8 cellular contexts compared by ENCODE assay signal in the genomic region with DNA sequence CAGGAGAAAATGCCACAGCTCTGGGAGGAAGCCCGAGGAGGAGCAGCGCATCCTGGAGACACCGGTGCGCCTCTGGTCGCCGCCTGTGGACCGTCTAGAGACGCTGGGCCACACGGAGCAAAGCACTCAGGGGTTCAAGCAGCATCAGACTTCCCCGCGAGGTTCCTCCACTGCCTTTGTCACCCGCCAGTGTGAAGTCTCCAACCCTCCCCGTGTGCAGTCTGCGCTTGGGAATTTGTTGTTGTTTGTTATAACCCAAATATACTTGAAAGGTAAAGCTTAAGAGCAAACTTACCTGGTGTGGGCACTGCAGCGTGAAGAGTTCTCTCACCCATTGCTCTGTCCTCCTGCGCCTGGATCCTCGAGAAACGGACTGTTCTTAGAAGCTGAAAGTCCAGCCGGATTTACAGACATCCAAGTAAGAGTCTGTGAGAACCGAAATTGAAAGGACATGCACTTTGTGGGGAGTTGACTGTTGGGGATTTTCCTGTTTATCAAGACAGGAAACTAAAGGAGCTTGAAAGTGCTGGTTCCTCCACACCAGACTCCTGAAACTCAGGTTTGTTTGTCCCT. TPM values are rescaled to one million over a fixed set of nuclear protein-coding genes. Genes with fewer than 3 reads are reported as not detected.
A peak's percentile ranks its signal among the peaks of the same experiment; 100 is the strongest.
DNase-seq lines count a peak whose midpoint lies in the region; ATAC-seq and TF ChIP-seq lines count a peak whose summit lies in the region.

A gene with protein sequence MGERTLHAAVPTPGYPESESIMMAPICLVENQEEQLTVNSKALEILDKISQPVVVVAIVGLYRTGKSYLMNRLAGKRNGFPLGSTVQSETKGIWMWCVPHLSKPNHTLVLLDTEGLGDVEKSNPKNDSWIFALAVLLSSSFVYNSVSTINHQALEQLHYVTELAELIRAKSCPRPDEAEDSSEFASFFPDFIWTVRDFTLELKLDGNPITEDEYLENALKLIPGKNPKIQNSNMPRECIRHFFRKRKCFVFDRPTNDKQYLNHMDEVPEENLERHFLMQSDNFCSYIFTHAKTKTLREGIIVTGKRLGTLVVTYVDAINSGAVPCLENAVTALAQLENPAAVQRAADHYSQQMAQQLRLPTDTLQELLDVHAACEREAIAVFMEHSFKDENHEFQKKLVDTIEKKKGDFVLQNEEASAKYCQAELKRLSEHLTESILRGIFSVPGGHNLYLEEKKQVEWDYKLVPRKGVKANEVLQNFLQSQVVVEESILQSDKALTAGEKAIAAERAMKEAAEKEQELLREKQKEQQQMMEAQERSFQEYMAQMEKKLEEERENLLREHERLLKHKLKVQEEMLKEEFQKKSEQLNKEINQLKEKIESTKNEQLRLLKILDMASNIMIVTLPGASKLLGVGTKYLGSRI (minus strand): TSS at position 443 of the 573 bp plus-strand sequence. CDS start 108 bp downstream, at position 335.

- ATAC-seq in GM19468 (IDR thresholded peaks at IDR 0.05; ENCODE audit: extremely low read depth, unreplicated experiment): peak; percentile 20

- peaks cover 21 to 38% (median 28%) of the 10 kb centered on the region in 11 experiments for H3K27me3 ChIP-seq in BLaER1 treated with 17β-estradiol and CSF1 and Interleukin-3, amounts not matched to agents 10 nM and 100 nM
- H3K27me3 ChIP-seq in Loucy (ENCODE audit: insufficient read depth, low read length, poor library complexity, severe bottlenecking) (no peaks in the 10 kb centered on the region), ovary (no peaks in the 10 kb centered on the region), tibial artery (no peaks in the 10 kb centered on the region)

- peaks cover 9% of the 10 kb centered on the region for H3F3A ChIP-seq in Loucy (ENCODE audit: low read depth)

- H3K79me2 ChIP-seq in Loucy (ENCODE audit: insufficient read depth, low read length): 0 out of 2 replicates have a peak, but pooled peaks cover 6% of the 10 kb centered on the region

- H3K4me3 ChIP-seq in BLaER1 treated with 17β-estradiol and CSF1 and Interleukin-3, amounts not matched to agents 10 nM and 100 nM: peak within 1 kb of the TSS; percentile 50 to 72 (median 63)
- H3K4me3 ChIP-seq in Loucy (ENCODE audit: low read length, poor library complexity, severe bottlenecking) (peak within 1 kb of the TSS; percentile 93), ovary (peak within 1 kb of the TSS; percentile 42), tibial artery (peak within 1 kb of the TSS; percentile 50 to 53)

- peaks cover 15 to 43% (median 37%) of the 10 kb centered on the region in 10 experiments for H3K4me1 ChIP-seq in BLaER1 treated with 17β-estradiol and CSF1 and Interleukin-3, amounts not matched to agents 10 nM and 100 nM
- H3K4me1 ChIP-seq in Loucy (ENCODE audit: insufficient read depth, low read length, poor library complexity, severe bottlenecking) (peaks cover 70% of the 10 kb centered on the region), ovary (ENCODE audit: insufficient read depth) (peaks cover 7% of the 10 kb centered on the region), tibial artery (no peaks in the 10 kb centered on the region)

- H3K4me2 ChIP-seq in BLaER1 treated with 17β-estradiol and CSF1 and Interleukin-3, amounts not matched to agents 10 nM and 100 nM: peak within 1 kb of the TSS; percentile 72 to 96 (median 83)
- H3K4me2 ChIP-seq in Loucy (ENCODE audit: low read depth, low read length, poor library complexity, severe bottlenecking): peak within 1 kb of the TSS; percentile 99

- H3K9ac ChIP-seq in BLaER1 treated with 17β-estradiol and CSF1 and Interleukin-3, amounts not matched to agents 10 nM and 100 nM: peak within 1 kb of the TSS; percentile 49 to 73 (median 64); a peak in 20 of 22 replicates
- peak within 1 kb of the TSS; percentile 90 for H3K9ac ChIP-seq in Loucy (ENCODE audit: low read depth, low read length, poor library complexity, severe bottlenecking)

- DNase-seq in activated T-cell treated with anti-CD3 and anti-CD28 coated beads for 24 hours (ENCODE audit: low read depth): peak; percentile 33
- DNase-seq in fibroblast of gingiva (ENCODE audit: low read depth): peak; percentile 7
- DNase-seq in ovary: peak; percentile 49 to 63 (median 57)
- DNase-seq in tibial artery: peak in 1 of 2 donors; percentile 24
- DNase-seq in NCI-H526 treated with DMSO at 0.1 percent for 48 hours (lab: John Stamatoyannopoulos, UW): no peak

- H4K20me1 ChIP-seq in BLaER1 treated with 17β-estradiol and CSF1 and Interleukin-3, amounts not matched to agents 10 nM and 100 nM: no peaks in the 10 kb centered on the region
- H4K20me1 ChIP-seq in Loucy (ENCODE audit: insufficient read depth, low read length, poor library complexity, severe bottlenecking): no peaks in the 10 kb centered on the region

- peak within 1 kb of the TSS in 7 of 11 experiments; percentile 7 to 55 (median 49); a peak in 12 of 22 replicates for H3K27ac ChIP-seq in BLaER1 treated with 17β-estradiol and CSF1 and Interleukin-3, amounts not matched to agents 10 nM and 100 nM
- H3K27ac ChIP-seq in ovary (peak within 1 kb of the TSS; percentile 60 to 82), tibial artery (peak within 1 kb of the TSS; percentile 52 to 59)

- no peak for TF ChIP-seq EP300 in ovary (IDR thresholded peaks at IDR 0.05)

- H2AFZ ChIP-seq in Loucy (ENCODE audit: low read length): peak within 1 kb of the TSS; percentile 97

- peaks cover 0 to 9% (median 5%) of the 10 kb centered on the region in 11 experiments; a peak in 7 of 22 replicates for H3K9me3 ChIP-seq in BLaER1 treated with 17β-estradiol and CSF1 and Interleukin-3, amounts not matched to agents 10 nM and 100 nM (replicated peaks in 1 of 11)
- H3K9me3 ChIP-seq in Loucy (ENCODE audit: insufficient read depth, low read depth, low read length) (no peaks in the 10 kb centered on the region), ovary (no peaks in the 10 kb centered on the region), tibial artery (no peaks in the 10 kb centered on the region)

- no peaks in the 10 kb centered on the region for H3K9me2 ChIP-seq in Loucy (replicated peaks; ENCODE audit: low read depth, low read length)

- no peaks in the 10 kb centered on the region for H3K36me3 ChIP-seq in BLaER1 treated with 17β-estradiol and CSF1 and Interleukin-3, amounts not matched to agents 10 nM and 100 nM
- H3K36me3 ChIP-seq in Loucy (ENCODE audit: insufficient read depth, low read length) (no peaks in the 10 kb centered on the region), ovary (no peaks in the 10 kb centered on the region), tibial artery (no peaks in the 10 kb centered on the region)

- TF ChIP-seq CTCF in Loucy (conservative IDR thresholded peaks at IDR 0.05; ENCODE audit: low read length) (no peak), ovary (IDR thresholded peaks at IDR 0.05) (no peak), tibial artery (IDR thresholded peaks at IDR 0.05) (no peak)

- WGBS in ovary, 3 donors: 2 to 27% (median 12%) methylated on average over 20 of the region's 20 CpGs

- intact Hi-C loops in ovary (cut with DNase I): loop anchor here in 1 of 4 donors (10.0 kb wide), 1 partner anchor 76 kb away; a partner anchor contains a TSS
- intact Hi-C loops in tibial artery (cut with DNase I; ENCODE audit: low total_unique reads): no loop called here

- no peak for TF ChIP-seq POLR2A in ovary (IDR thresholded peaks at IDR 0.05)

RNA-seq across cellular contexts. Expression of the gene that starts here (rescaled TPM):
- 10 to 100 TPM in 2 of 7 donors, 1 to 10 TPM in 5; 5.7 to 23.7 (median 8.4) TPM for total RNA-seq in ovary
- polyA plus RNA-seq in ovary: 10 to 100 TPM; 16.8 to 40.8 TPM

Comparison
In these comparisons a context has a peak if more than half of its experiments do, and no peak if none do; other contexts are left out.
1. H3K4me3 ChIP-seq: peak in every context shown above with its lines; median percentile 93 in Loucy; 63 in BLaER1 treated with 17β-estradiol and CSF1 and Interleukin-3, amounts not matched to agents 10 nM and 100 nM; 52 in tibial artery; 42 in ovary.